8 cellular contexts compared by ENCODE assay signal in genomic region chr4:109434793-109435080, GRCh38. TPM values are rescaled to one million over a fixed set of nuclear protein-coding genes. Genes with fewer than 3 reads are reported as not detected.
DNase-seq lines count a peak whose midpoint lies in the region; ATAC-seq and TF ChIP-seq lines count a peak whose summit lies in the region.

No MANE protein-coding gene starts in this region.

- no peaks in the 10 kb centered on the region for H3K27me3 ChIP-seq in GM23338 (ENCODE audit: insufficient read depth)
- H3K27me3 ChIP-seq in hepatocyte: no peaks in the 10 kb centered on the region
- H3K27me3 ChIP-seq in smooth muscle cell (ENCODE audit: low read depth): no peaks in the 10 kb centered on the region

- H3K79me2 ChIP-seq in GM23338 (replicated peaks; ENCODE audit: insufficient read depth) (peaks cover 57% of the 10 kb centered on the region), hepatocyte (peaks cover 80% of the 10 kb centered on the region), smooth muscle cell (ENCODE audit: low read depth) (peaks cover 63% of the 10 kb centered on the region)

- POLR2A ChIA-PET in activated CD4-positive, alpha-beta memory T cell treated with anti-CD3 and anti-CD28 coated beads for 36 hours (lab: Charles Lee): interaction anchor here (1.2 to 3.0 kb wide), 2 partner anchors 124 to 126 kb away, joined by 4 to 25 read pairs; partner anchors contain the start of gene MCUB

- H4K20me1 ChIP-seq in GM23338 (replicated peaks; ENCODE audit: insufficient read depth): peaks cover 37% of the 10 kb centered on the region
- peaks cover 56% of the 10 kb centered on the region for H4K20me1 ChIP-seq in hepatocyte (ENCODE audit: insufficient read depth, poor library complexity, severe bottlenecking)
- H4K20me1 ChIP-seq in smooth muscle cell (ENCODE audit: low read depth): peaks cover 57% of the 10 kb centered on the region

- TF ChIP-seq CTCF in GM23338 (conservative IDR thresholded peaks at IDR 0.05; ENCODE audit: low read depth in 2 of 2) (no peak), hepatocyte (IDR thresholded peaks at IDR 0.05; ENCODE audit: poor library complexity) (no peak), smooth muscle cell (IDR thresholded peaks at IDR 0.05; ENCODE audit: borderline replicate concordance, insufficient read depth, poor library complexity, severe bottlenecking) (no peak), GM20000 (IDR thresholded peaks at IDR 0.05; ENCODE audit: extremely low read depth, missing control alignments) (no peak)

- peak overlapping the region; percentile 80 for H3K4me3 Mint-ChIP-seq in GM23338
- peak overlapping the region; percentile 86 for H3K4me3 Mint-ChIP-seq in activated CD4-positive, alpha-beta memory T cell treated with anti-CD3 and anti-CD28 coated beads for 36 hours

- H3K4me1 Mint-ChIP-seq in GM23338: peaks cover 47% of the 10 kb centered on the region
- H3K4me1 Mint-ChIP-seq in activated CD4-positive, alpha-beta memory T cell treated with anti-CD3 and anti-CD28 coated beads for 36 hours (ENCODE audit: low read depth): peaks cover 63% of the 10 kb centered on the region

- H3F3A ChIP-seq in GM23338 (replicated peaks; ENCODE audit: low read depth): no peaks in the 10 kb centered on the region
- no peaks in the 10 kb centered on the region for H3F3A ChIP-seq in smooth muscle cell (ENCODE audit: low read depth)

- in situ Hi-C loops in KBM-7 (cut with MboI; ENCODE audit: low pct_unique_long_range_greater_than_20kb, low sequenced_read_pairs): loop anchor here (10.0 to 25.0 kb wide), 2 partner anchors 253 to 540 kb away; no protein-coding TSS in a partner anchor

- CTCF ChIA-PET in activated CD4-positive, alpha-beta memory T cell treated with anti-CD3 and anti-CD28 coated beads for 36 hours (lab: Charles Lee): interaction anchor here (0.6 to 2.8 kb wide), 5 partner anchors 44 to 544 kb away, joined by 4 to 18 read pairs (median 8); partner anchors contain the start of gene RRH

- H3K9ac ChIP-seq in smooth muscle cell (ENCODE audit: low read depth): peak overlapping the region; percentile 89

- no peak overlapping the region for H3K27ac Mint-ChIP-seq in GM23338
- H3K27ac Mint-ChIP-seq in activated CD4-positive, alpha-beta memory T cell treated with anti-CD3 and anti-CD28 coated beads for 36 hours: peak overlapping the region; percentile 70

- ATAC-seq in GM23338: no peak

- intact Hi-C loops in activated CD4-positive, alpha-beta memory T cell treated with anti-CD3 and anti-CD28 coated beads for 36 hours (cut with micrococcal nuclease): loop anchor here (10.0 kb wide), 2 partner anchors 760 to 860 kb away; partner anchors contain the start of gene ELOVL6

- H3K4me1 ChIP-seq in GM23338 (ENCODE audit: insufficient read depth) (peaks cover 20% of the 10 kb centered on the region), hepatocyte (ENCODE audit: insufficient read depth) (peaks cover 25% of the 10 kb centered on the region), smooth muscle cell (ENCODE audit: low read depth) (peaks cover 29% of the 10 kb centered on the region)

- H3K27me3 Mint-ChIP-seq in GM23338 (ENCODE audit: insufficient read depth, low read depth, poor library complexity): peaks cover 4% of the 10 kb centered on the region
- H3K27me3 Mint-ChIP-seq in activated CD4-positive, alpha-beta memory T cell treated with anti-CD3 and anti-CD28 coated beads for 36 hours: no peaks in the 10 kb centered on the region

- H3K9me3 Mint-ChIP-seq in GM23338: no peaks in the 10 kb centered on the region
- no peaks in the 10 kb centered on the region for H3K9me3 Mint-ChIP-seq in activated CD4-positive, alpha-beta memory T cell treated with anti-CD3 and anti-CD28 coated beads for 36 hours

- H3K9me2 ChIP-seq in GM23338 (ENCODE audit: insufficient read depth) (no peaks in the 10 kb centered on the region), hepatocyte (replicated peaks; ENCODE audit: insufficient read depth) (no peaks in the 10 kb centered on the region)

- DNase-seq in GM23338 (ENCODE audit: low spot score) (no peak), hepatocyte (ENCODE audit: low spot score) (no peak), smooth muscle cell (lab: John Stamatoyannopoulos, UW; ENCODE audit: unreplicated experiment) (no peak), KBM-7 (no peak), GM20000 (ENCODE audit: low spot score) (no peak), NCI-H446 treated with DMSO at 0.1 percent for 48 hours (lab: John Stamatoyannopoulos, UW) (no peak), CD1c-positive myeloid dendritic cell (ENCODE audit: extremely low spot score) (no peak)
- no peak for DNase-seq in activated CD4-positive, alpha-beta memory T cell treated with anti-CD3 and anti-CD28 coated beads for 36 hours

- peaks cover 4% of the 10 kb centered on the region; the same call in 2 of the 3 replicates for H3K36me3 Mint-ChIP-seq in GM23338 (ENCODE audit: low read depth)
- peaks cover 4% of the 10 kb centered on the region for H3K36me3 Mint-ChIP-seq in activated CD4-positive, alpha-beta memory T cell treated with anti-CD3 and anti-CD28 coated beads for 36 hours

- no peak overlapping the region for H2AFZ ChIP-seq in GM23338
- H2AFZ ChIP-seq in hepatocyte: no peak overlapping the region
- no peak overlapping the region for H2AFZ ChIP-seq in smooth muscle cell (ENCODE audit: low read depth)

- H3K4me3 ChIP-seq in GM23338: peak overlapping the region; percentile 90
- peak overlapping the region; percentile 46 for H3K4me3 ChIP-seq in hepatocyte
- peak overlapping the region; percentile 86 for H3K4me3 ChIP-seq in smooth muscle cell

- no peaks in the 10 kb centered on the region for H3K36me3 ChIP-seq in GM23338 (ENCODE audit: insufficient read depth)
- H3K36me3 ChIP-seq in hepatocyte (replicated peaks; ENCODE audit: insufficient read depth, low read depth): no peaks in the 10 kb centered on the region
- H3K36me3 ChIP-seq in smooth muscle cell (ENCODE audit: low read depth): peaks cover 3% of the 10 kb centered on the region

- 7% methylated on average over 6 of the region's 6 CpGs for WGBS in hepatocyte (ENCODE audit: low lambda C conversion rate, missing lambda C conversion rate)
- WGBS in smooth muscle cell (ENCODE audit: low lambda C conversion rate): 12% methylated on average over 6 of the region's 6 CpGs

- no peaks in the 10 kb centered on the region for H3K9me3 ChIP-seq in hepatocyte (ENCODE audit: low read depth)
- H3K9me3 ChIP-seq in smooth muscle cell (replicated peaks; ENCODE audit: low read depth): no peaks in the 10 kb centered on the region

- peak overlapping the region; percentile 75; the same call in 1 of the 2 replicates for H3K27ac ChIP-seq in GM23338 (ENCODE audit: low read depth)
- peak overlapping the region; percentile 98 for H3K27ac ChIP-seq in hepatocyte
- peak overlapping the region; percentile 96 for H3K27ac ChIP-seq in smooth muscle cell (ENCODE audit: low read depth)

- H3K4me2 ChIP-seq in GM23338 (peak overlapping the region; percentile 97), hepatocyte (peak overlapping the region; percentile 78), smooth muscle cell (peak overlapping the region; percentile 95)

TF ChIP-seq in GM23338, 12 proteins besides CTCF, POLR2A, EP300 and RAD21:
- TF ChIP-seq ETS1 (IDR thresholded peaks at IDR 0.05) (no peak), REST (IDR thresholded peaks at IDR 0.05; ENCODE audit: unreplicated experiment) (no peak), JUNB (IDR thresholded peaks at IDR 0.05; ENCODE audit: unreplicated experiment) (no peak), ZNF114 (CRISPR knock-in tag; IDR thresholded peaks at IDR 0.05) (no peak)

RNA-seq across cellular contexts. Expression of gene SEC24B, which starts 1.1 kb away (rescaled TPM):
- total RNA-seq in GM23338 (2014; rRNA removed; shearing (Covaris generic)): 30.1 and 32.8 TPM in 2 replicates
- polyA plus RNA-seq in GM23338 (2016; fragmentation: Nextera tagmentation; extraction: Ambion mirVana) (9.2 and 9.4 TPM in 2 replicates), hepatocyte (17.2 TPM in 2 replicates), smooth muscle cell (18.3 and 20.5 TPM in 2 replicates)
- total RNA-seq in activated CD4-positive, alpha-beta memory T cell treated with anti-CD3 and anti-CD28 coated beads for 36 hours: 10 to 100 TPM; 24.7 to 25.2 TPM
- total RNA-seq in hepatocyte (28.3 and 29.3 TPM in 2 replicates), smooth muscle cell (50.5 and 57.5 TPM in 2 replicates)
